ENCODE assay signal across 23 cellular contexts in genomic region chr11:128339721-128340271, GRCh38.
DNase-seq lines count a peak whose midpoint lies in the region; ATAC-seq and TF ChIP-seq lines count a peak whose summit lies in the region.
"Had no signal": no experiment of that assay in that cellular context is flagged by ENCODE, and none has a peak within 500 bp of the region (broad histone marks: within the 10 kb centered on the region; RNA-seq: fewer than 3 reads in every experiment).

No MANE protein-coding gene starts in this region.

- CTCF ChIA-PET in activated naive CD4-positive, alpha-beta T cell treated with anti-CD3 and anti-CD28 coated beads for 36 hours (lab: Charles Lee), result interaction anchor here (0.7 to 1.2 kb wide), 2 partner anchors 12 to 131 kb away, joined by 3 read pairs; no protein-coding TSS in a partner anchor
- CTCF ChIA-PET in T-cell (lab: Charles Lee) (no interaction called here), WTC11 (lab: Charles Lee) (no interaction called here)

- no peak for ATAC-seq in T-cell (replicated peaks in 1 of 4)
- peak; percentile 35 for ATAC-seq in stimulated activated naive CD8-positive, alpha-beta T cell treated with anti-CD3 and anti-CD28 coated beads, Interleukin-15, Interleukin-2, amounts not matched to agents 100 U/mL and 50 U/mL, for 24 hours
- no peak for ATAC-seq in WTC11
- ATAC-seq: gastrocnemius medialis, HepG2, left cardiac atrium, right lobe of liver had no signal

- no peak for TF ChIP-seq POLR2A in testis (IDR thresholded peaks at IDR 0.05)

- H3K9me3 ChIP-seq in testis, result no peaks in the 10 kb centered on the region
- H3K9me3 ChIP-seq: BLaER1, gastrocnemius medialis, right lobe of liver, SJSA1 had no signal

- POLR2A ChIA-PET in T-cell (lab: Charles Lee) (interaction anchor here in 1 of 2 donors (0.9 kb wide), 1 partner anchor 37 kb away, joined by 4 read pairs; no protein-coding TSS in a partner anchor), WTC11 (lab: Charles Lee) (no interaction called here)

- H3K4me3 ChIP-seq in testis, result no peak overlapping the region
- H3K4me3 ChIP-seq: BLaER1, dorsolateral prefrontal cortex, gastrocnemius medialis, right lobe of liver, SJSA1 had no signal

- no peaks in the 10 kb centered on the region for H3K36me3 ChIP-seq in testis (ENCODE audit: low read depth, missing control alignments)
- H3K36me3 ChIP-seq: BLaER1, gastrocnemius medialis, right lobe of liver, SJSA1 had no signal

- no peak for DNase-seq in activated naive CD4-positive, alpha-beta T cell treated with anti-CD3 and anti-CD28 coated beads for 36 hours
- DNase-seq in activated naive CD4-positive, alpha-beta T cell (lab: John Stamatoyannopoulos, UW), result no peak
- DNase-seq in T-cell, result no peak
- DNase-seq in stimulated activated naive CD8-positive, alpha-beta T cell treated with anti-CD3 and anti-CD28 coated beads, Interleukin-15, Interleukin-2, amounts not matched to agents 100 U/mL and 50 U/mL, for 24 hours, result no peak
- DNase-seq in testis, result no peak
- DNase-seq in NCI-H146 treated with DMSO at 0.1 percent for 48 hours (lab: John Stamatoyannopoulos, UW; ENCODE audit: unreplicated experiment), result no peak
- no peak for DNase-seq in WTC11 (ENCODE audit: low spot score)
- DNase-seq: dorsolateral prefrontal cortex; gastrocnemius medialis; GOT3; Karpas-422; left cardiac atrium; NCI-H1436 treated with DMSO at 0.1 percent for 48 hours; NCI-H2107; NCI-H774; right lobe of liver; stimulated activated CD4-positive, alpha-beta T cell treated with anti-CD3 and anti-CD28 coated beads, Interleukin-12 subunit alpha, Interleukin-12 subunit beta, amount 100 ng/mL, for 4 hours; stimulated activated CD4-positive, alpha-beta T cell treated with anti-CD3 and anti-CD28 coated beads, Interleukin-4, amount 100 ng/mL, for 1 hour had no signal

- intact Hi-C loops in activated naive CD4-positive, alpha-beta T cell treated with anti-CD3 and anti-CD28 coated beads for 36 hours (cut with micrococcal nuclease), result loop anchor here (1.0 kb wide), 1 partner anchor 10 kb away; no protein-coding TSS in a partner anchor
- intact Hi-C loops in testis (cut with DNase I; ENCODE audit: low total_unique reads), result no loop called here

- no peaks in the 10 kb centered on the region for H3K27me3 Mint-ChIP-seq in activated naive CD4-positive, alpha-beta T cell treated with anti-CD3 and anti-CD28 coated beads for 36 hours (ENCODE audit: low read depth)
- no peaks in the 10 kb centered on the region for H3K27me3 Mint-ChIP-seq in T-cell
- no peaks in the 10 kb centered on the region for H3K27me3 Mint-ChIP-seq in activated naive CD8-positive, alpha-beta T cell
- no peaks in the 10 kb centered on the region for H3K27me3 Mint-ChIP-seq in WTC11 (ENCODE audit: low read depth)
- H3K27me3 Mint-ChIP-seq: memory B cell had no signal

- H3K36me3 Mint-ChIP-seq in activated naive CD4-positive, alpha-beta T cell treated with anti-CD3 and anti-CD28 coated beads for 36 hours (ENCODE audit: low read depth), result no peaks in the 10 kb centered on the region
- peaks cover 4% of the 10 kb centered on the region for H3K36me3 Mint-ChIP-seq in T-cell
- H3K36me3 Mint-ChIP-seq in activated naive CD8-positive, alpha-beta T cell, result peaks cover 4% of the 10 kb centered on the region
- H3K36me3 Mint-ChIP-seq in WTC11, result no peaks in the 10 kb centered on the region
- H3K36me3 Mint-ChIP-seq: memory B cell had no signal

- no peak for TF ChIP-seq CTCF in testis (IDR thresholded peaks at IDR 0.05)
- no peak for TF ChIP-seq CTCF in WTC11 (IDR thresholded peaks at IDR 0.05)

- 91 to 92% methylated on average over 6 of the region's 6 CpGs for WGBS in testis, 2 donors

- no peaks in the 10 kb centered on the region for H3K27me3 ChIP-seq in testis
- H3K27me3 ChIP-seq: BLaER1, gastrocnemius medialis, right lobe of liver, SJSA1 had no signal

- no peak overlapping the region for H3K4me3 Mint-ChIP-seq in activated naive CD4-positive, alpha-beta T cell treated with anti-CD3 and anti-CD28 coated beads for 36 hours
- H3K4me3 Mint-ChIP-seq in T-cell (peak overlapping the region in 1 of 3 donors; percentile 87), WTC11 (no peak overlapping the region)
- peak overlapping the region; percentile 72 for H3K4me3 Mint-ChIP-seq in activated naive CD8-positive, alpha-beta T cell
- H3K4me3 Mint-ChIP-seq: memory B cell had no signal

- H3K4me1 Mint-ChIP-seq in activated naive CD4-positive, alpha-beta T cell treated with anti-CD3 and anti-CD28 coated beads for 36 hours (ENCODE audit: low read depth), result peaks cover 84% of the 10 kb centered on the region
- H3K4me1 Mint-ChIP-seq in T-cell (peaks cover 79 to 89% (median 86%) of the 10 kb centered on the region in 3 donors), WTC11 (peaks cover 34% of the 10 kb centered on the region)
- H3K4me1 Mint-ChIP-seq in activated naive CD8-positive, alpha-beta T cell (ENCODE audit: low read depth), result peaks cover 78% of the 10 kb centered on the region

- H3K9me3 Mint-ChIP-seq in activated naive CD4-positive, alpha-beta T cell treated with anti-CD3 and anti-CD28 coated beads for 36 hours, result no peaks in the 10 kb centered on the region
- H3K9me3 Mint-ChIP-seq in T-cell (peaks cover 0 to 6% (median 0%) of the 10 kb centered on the region in 3 donors), WTC11 (no peaks in the 10 kb centered on the region)
- peaks cover 10% of the 10 kb centered on the region for H3K9me3 Mint-ChIP-seq in activated naive CD8-positive, alpha-beta T cell (ENCODE audit: low read depth)
- H3K9me3 Mint-ChIP-seq: memory B cell had no signal

- no peaks in the 10 kb centered on the region for H3K4me1 ChIP-seq in testis

- no peak overlapping the region for H3K27ac ChIP-seq in testis
- H3K27ac ChIP-seq: BLaER1, dorsolateral prefrontal cortex, right lobe of liver, SJSA1 had no signal

- H3K27ac Mint-ChIP-seq in activated naive CD4-positive, alpha-beta T cell treated with anti-CD3 and anti-CD28 coated beads for 36 hours, result peak overlapping the region; percentile 89
- H3K27ac Mint-ChIP-seq in T-cell, result peak overlapping the region; percentile 95 to 97
- H3K27ac Mint-ChIP-seq in activated naive CD8-positive, alpha-beta T cell, result peak overlapping the region; percentile 99
- H3K27ac Mint-ChIP-seq in WTC11, result no peak overlapping the region
- H3K27ac Mint-ChIP-seq: memory B cell had no signal

TF ChIP-seq in WTC11, 78 proteins besides CTCF, POLR2A, EP300 and RAD21:
- TF ChIP-seq ESRRA (CRISPR knock-in tag; IDR thresholded peaks at IDR 0.05; ENCODE audit: borderline replicate concordance) (no peak), GTF2I (CRISPR knock-in tag; conservative IDR thresholded peaks at IDR 0.05) (no peak), ZSCAN18 (CRISPR knock-in tag; IDR thresholded peaks at IDR 0.05) (no peak), NFATC4 (CRISPR knock-in tag; IDR thresholded peaks at IDR 0.05) (no peak), JUN (CRISPR knock-in tag; IDR thresholded peaks at IDR 0.05) (no peak), ZNF317 (CRISPR knock-in tag; IDR thresholded peaks at IDR 0.05; ENCODE audit: borderline replicate concordance, low read depth) (no peak), FOXP4 (CRISPR knock-in tag; IDR thresholded peaks at IDR 0.05) (no peak), SP1 (CRISPR knock-in tag; conservative IDR thresholded peaks at IDR 0.05) (no peak), JAZF1 (CRISPR knock-in tag; IDR thresholded peaks at IDR 0.05) (no peak), RORB (CRISPR knock-in tag; IDR thresholded peaks at IDR 0.05) (no peak), IRF2 (CRISPR knock-in tag; IDR thresholded peaks at IDR 0.05; ENCODE audit: borderline replicate concordance, low read depth) (no peak), CREB1 (CRISPR knock-in tag; IDR thresholded peaks at IDR 0.05) (no peak), ZMAT4 (CRISPR knock-in tag; IDR thresholded peaks at IDR 0.05) (no peak), ERG (CRISPR knock-in tag; IDR thresholded peaks at IDR 0.05) (no peak)
